ENCODE assay signal across 8 cellular contexts in the genomic region with DNA sequence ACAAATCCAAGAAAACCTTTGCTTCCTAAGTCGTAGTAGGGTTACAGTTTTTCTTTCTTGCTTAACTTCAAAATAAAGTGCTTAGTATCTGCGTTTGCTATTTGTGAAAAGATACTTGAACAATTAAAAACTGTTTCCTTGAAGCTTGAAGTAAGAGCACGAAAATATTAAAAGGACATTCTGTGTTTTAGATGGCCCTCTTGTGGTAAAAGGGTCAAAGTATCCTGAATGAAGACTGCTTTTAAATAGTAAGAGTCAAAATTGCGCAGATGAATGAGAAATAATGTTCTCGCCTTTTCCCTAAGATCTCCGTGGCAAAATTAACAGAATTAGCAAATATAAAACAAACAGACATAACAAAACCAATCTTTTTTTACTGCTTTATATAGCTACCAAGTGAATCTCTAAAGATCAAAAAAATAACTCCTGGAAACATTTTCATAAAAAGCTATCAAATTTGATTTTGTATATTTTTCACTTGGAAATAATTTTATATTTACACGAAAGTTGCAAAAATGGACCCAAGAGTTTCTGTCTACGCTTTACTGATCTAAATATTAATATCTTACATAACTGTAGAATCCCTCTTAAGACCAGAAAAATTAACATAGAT.
DNase-seq lines count a peak whose midpoint lies in the region; ATAC-seq and TF ChIP-seq lines count a peak whose summit lies in the region.

No MANE protein-coding gene starts in this region.

- POLR2A ChIA-PET in HEK293 (lab: Yijun Ruan, JAX) = interaction anchor here (1.5 kb wide), 1 partner anchor 175 kb away, joined by 3 read pairs; the partner anchor contains the start of gene MBNL1
- POLR2A ChIA-PET in OCI-LY7 (lab: Charles Lee) = interaction anchor here (0.5 to 3.5 kb wide), 12 partner anchors 8 to 260 kb away, joined by 3 to 20 read pairs (median 4); no protein-coding TSS in a partner anchor

- H3K9me3 Mint-ChIP-seq in memory B cell = no peaks in the 10 kb centered on the region

- H3K36me3 ChIP-seq in HEK293 (ENCODE audit: control insufficient read depth in 2 of 2, insufficient read depth in 1 of 2, low read length in 2 of 2) (peaks cover 0 to 17% of the 10 kb centered on the region in 2 experiments; a peak in 1 of 3 replicates), OCI-LY7 (ENCODE audit: insufficient read depth, low read length) (peaks cover 61% of the 10 kb centered on the region)

- intact Hi-C loops in OCI-LY7 (cut with micrococcal nuclease; ENCODE audit: unreplicated experiment) = loop anchor here (1.0 to 2.0 kb wide), 3 partner anchors 175 to 371 kb away; partner anchors contain the start of gene MBNL1

- ATAC-seq in memory B cell (ENCODE audit: low read depth) (peak; percentile 62), GM21528 (IDR thresholded peaks at IDR 0.05; ENCODE audit: low FRiP score, unreplicated experiment) (no peak), GM19328 (IDR thresholded peaks at IDR 0.05; ENCODE audit: unreplicated experiment) (no peak)

- H3K36me3 Mint-ChIP-seq in memory B cell = peaks cover 22% of the 10 kb centered on the region

- no peaks in the 10 kb centered on the region for H3K27me3 Mint-ChIP-seq in memory B cell

- H3K9me2 ChIP-seq in OCI-LY7 (ENCODE audit: insufficient read depth, low read length) = no peaks in the 10 kb centered on the region

- no peak overlapping the region for H3K4me3 Mint-ChIP-seq in memory B cell

- H3K4me2 ChIP-seq in OCI-LY7 (ENCODE audit: low read length) = peak overlapping the region; percentile 31

- DNase-seq in DMS53 (lab: John Stamatoyannopoulos, UW) = peak; percentile 65
- DNase-seq in OCI-LY7 (ENCODE audit: low spot score) = peak; percentile 71
- peak; percentile 77 for DNase-seq in dermis blood vessel endothelial cell
- DNase-seq in memory B cell (ENCODE audit: low spot score in 2 of 2) = peak in 1 of 2 donors; percentile 31
- no peak for DNase-seq in OCI-M2 (lab: John Stamatoyannopoulos, UW; ENCODE audit: unreplicated experiment)

- H3K27ac ChIP-seq in HEK293 (ENCODE audit: extremely low read depth, low read depth, low read length) (no peak overlapping the region), OCI-LY7 (ENCODE audit: low read depth, low read length, poor library complexity, severe bottlenecking) (peak overlapping the region; percentile 3)

- H3K9me3 ChIP-seq in HEK293 (ENCODE audit: control insufficient read depth, insufficient read depth, low read depth, low read length) = no peaks in the 10 kb centered on the region
- no peaks in the 10 kb centered on the region for H3K9me3 ChIP-seq in OCI-LY7 (ENCODE audit: low read length)

- BruUV-seq in OCI-LY7 (replicated peaks; lab: Mats Ljungman, UMichigan) = no TSS peak

- H2AFZ ChIP-seq in OCI-LY7 (ENCODE audit: low read length) = no peak overlapping the region

- TF ChIP-seq CTCF in HEK293 (tag by site-specific recombination; IDR thresholded peaks at IDR 0.05) = 0 out of 2 replicates have a peak, but pooled peaks have one; percentile 14
- peak; percentile 97 for TF ChIP-seq CTCF in OCI-LY7 (conservative IDR thresholded peaks at IDR 0.05; ENCODE audit: low read length)

- H3K4me3 ChIP-seq in HEK293 (ENCODE audit: low read depth, low read length) (no peak overlapping the region), OCI-LY7 (ENCODE audit: low read depth, low read length, poor library complexity, severe bottlenecking) (no peak overlapping the region)

- H3K27ac Mint-ChIP-seq in memory B cell = peak overlapping the region; percentile 22

- H3K4me1 ChIP-seq in HEK293 (ENCODE audit: control insufficient read depth, insufficient read depth, low read length) = no peaks in the 10 kb centered on the region
- H3K4me1 ChIP-seq in OCI-LY7 (ENCODE audit: insufficient read depth, low read length, poor library complexity, severe bottlenecking) = peaks cover 19% of the 10 kb centered on the region

- CTCF ChIA-PET in HEK293 (lab: Yijun Ruan, JAX) = interaction anchor here (0.6 to 2.6 kb wide), 16 partner anchors 14 to 970 kb away, joined by 3 to 13 read pairs (median 4); no protein-coding TSS in a partner anchor
- CTCF ChIA-PET in OCI-LY7 (lab: Charles Lee; ENCODE audit: unreplicated experiment) = interaction anchor here (0.9 to 1.5 kb wide), 2 partner anchors 260 kb away, joined by 3 to 4 read pairs; no protein-coding TSS in a partner anchor

- H4K20me1 ChIP-seq in OCI-LY7 (ENCODE audit: insufficient read depth, low read length) = peaks cover 22% of the 10 kb centered on the region

- peaks cover 41% of the 10 kb centered on the region for H3K4me1 Mint-ChIP-seq in memory B cell

- peaks cover 66% of the 10 kb centered on the region for H3K79me2 ChIP-seq in OCI-LY7 (ENCODE audit: insufficient read depth, low read depth, low read length)

TF ChIP-seq in HEK293, 187 proteins besides CTCF, POLR2A, EP300 and RAD21:
- peak; percentile 59 for TF ChIP-seq ZNF654 (tag by site-specific recombination; IDR thresholded peaks at IDR 0.05; ENCODE audit: low read depth)
- TF ChIP-seq, protein P1, sequence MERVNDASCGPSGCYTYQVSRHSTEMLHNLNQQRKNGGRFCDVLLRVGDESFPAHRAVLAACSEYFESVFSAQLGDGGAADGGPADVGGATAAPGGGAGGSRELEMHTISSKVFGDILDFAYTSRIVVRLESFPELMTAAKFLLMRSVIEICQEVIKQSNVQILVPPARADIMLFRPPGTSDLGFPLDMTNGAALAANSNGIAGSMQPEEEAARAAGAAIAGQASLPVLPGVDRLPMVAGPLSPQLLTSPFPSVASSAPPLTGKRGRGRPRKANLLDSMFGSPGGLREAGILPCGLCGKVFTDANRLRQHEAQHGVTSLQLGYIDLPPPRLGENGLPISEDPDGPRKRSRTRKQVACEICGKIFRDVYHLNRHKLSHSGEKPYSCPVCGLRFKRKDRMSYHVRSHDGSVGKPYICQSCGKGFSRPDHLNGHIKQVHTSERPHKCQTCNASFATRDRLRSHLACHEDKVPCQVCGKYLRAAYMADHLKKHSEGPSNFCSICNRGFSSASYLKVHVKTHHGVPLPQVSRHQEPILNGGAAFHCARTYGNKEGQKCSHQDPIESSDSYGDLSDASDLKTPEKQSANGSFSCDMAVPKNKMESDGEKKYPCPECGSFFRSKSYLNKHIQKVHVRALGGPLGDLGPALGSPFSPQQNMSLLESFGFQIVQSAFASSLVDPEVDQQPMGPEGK (tag by site-specific recombination; IDR thresholded peaks at IDR 0.05) = no peak
- TF ChIP-seq ZNF600 (tag by site-specific recombination; IDR thresholded peaks at IDR 0.05) = no peak
- no peak for TF ChIP-seq GLI4 (tag by site-specific recombination; IDR thresholded peaks at IDR 0.05)
- TF ChIP-seq ZNF664 (tag by site-specific recombination; IDR thresholded peaks at IDR 0.05) = peak; percentile 38; the same call in 1 of the 2 replicates
- TF ChIP-seq, protein P2, sequence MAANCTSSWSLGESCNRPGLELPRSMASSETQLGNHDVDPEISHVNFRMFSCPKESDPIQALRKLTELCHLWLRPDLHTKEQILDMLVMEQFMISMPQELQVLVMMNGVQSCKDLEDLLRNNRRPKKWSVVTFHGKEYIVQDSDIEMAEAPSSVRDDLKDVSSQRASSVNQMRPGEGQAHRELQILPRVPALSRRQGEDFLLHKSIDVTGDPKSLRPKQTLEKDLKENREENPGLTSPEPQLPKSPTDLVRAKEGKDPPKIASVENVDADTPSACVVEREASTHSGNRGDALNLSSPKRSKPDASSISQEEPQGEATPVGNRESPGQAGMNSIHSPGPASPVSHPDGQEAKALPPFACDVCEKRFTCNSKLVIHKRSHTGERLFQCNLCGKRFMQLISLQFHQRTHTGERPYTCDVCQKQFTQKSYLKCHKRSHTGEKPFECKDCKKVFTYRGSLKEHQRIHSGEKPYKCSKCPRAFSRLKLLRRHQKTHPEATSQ (tag by site-specific recombination; IDR thresholded peaks at IDR 0.05) = no peak
